ENCODE assay signal across 28 cellular contexts in genomic region chr6:93919365-93919764, GRCh38.
"Had no signal": no experiment of that assay in that cellular context is flagged by ENCODE, and none has a peak within 500 bp of the region (broad histone marks: within the 10 kb centered on the region; RNA-seq: fewer than 3 reads in every experiment).

No MANE protein-coding gene starts in this region.

- H3K27ac ChIP-seq: ascending aorta, brain microvascular endothelial cell, coronary artery, esophagus muscularis mucosa, gastroesophageal sphincter had no signal

- DNase-seq: activated CD4-positive, alpha-beta memory T cell treated with anti-CD3 and anti-CD28 coated beads for 36 hours; activated CD4-positive, alpha-beta T cell treated with anti-CD3 and anti-CD28 coated beads for 36 hours; activated CD4-positive, alpha-beta T cell treated with anti-CD3 and anti-CD28 coated beads, Interleukin-2, amount 10 ng/mL, durations not matched to agents 24 days and 14 days; activated CD4-positive, CD25-positive, alpha-beta regulatory T cell; activated CD4-positive, CD25-positive, alpha-beta regulatory T cell treated with anti-CD3 and anti-CD28 coated beads, Interleukin-2, amount 50 U/mL, for 72 hours; activated CD8-positive, alpha-beta memory T cell treated with anti-CD3 and anti-CD28 coated beads, Interleukin-2, amount 50 U/mL, for 48 hours; activated CD8-positive, alpha-beta T cell treated with anti-CD3 and anti-CD28 coated beads, Interleukin-2, amount 10 ng/mL, durations not matched to agents 7 days and 5 days; activated gamma-delta T cell; activated naive CD4-positive, alpha-beta T cell; activated naive CD4-positive, alpha-beta T cell treated with anti-CD3 and anti-CD28 coated beads, Interleukin-2, amount 10 ng/mL, durations not matched to agents 7 days and 5 days; activated naive CD8-positive, alpha-beta T cell treated with anti-CD3 and anti-CD28 coated beads, Interleukin-2, amount 10 ng/mL, durations not matched to agents 7 days and 5 days; activated T-cell treated with anti-CD3 and anti-CD28 coated beads for 4 hours; activated T-cell treated with anti-CD3 and anti-CD28 coated beads, Interleukin-2, amount 50 U/mL, for 24 hours; activated T-cell treated with anti-CD3 and anti-CD28 coated beads, Interleukin-2, amount 50 U/mL, for 72 hours; brain microvascular endothelial cell; effector CD4-positive, alpha-beta T cell; effector memory CD8-positive, alpha-beta T cell; erythroblast; foreskin melanocyte; SW 1271; T-cell; T1000 had no signal

- ATAC-seq: activated CD4-positive, alpha-beta T cell treated with anti-CD3 and anti-CD28 coated beads for 36 hours; activated CD8-positive, alpha-beta T cell treated with anti-CD3 and anti-CD28 coated beads, Interleukin-2, amount 10 ng/mL, durations not matched to agents 7 days and 5 days; activated naive CD4-positive, alpha-beta T cell treated with anti-CD3 and anti-CD28 coated beads, Interleukin-2, amount 50 U/mL, for 72 hours; activated T-cell treated with anti-CD3 and anti-CD28 coated beads, Interleukin-2, amount 50 U/mL, for 72 hours; effector memory CD8-positive, alpha-beta T cell; gastroesophageal sphincter; T-cell had no signal

- H3K36me3 ChIP-seq: ascending aorta, brain microvascular endothelial cell, esophagus muscularis mucosa, gastroesophageal sphincter had no signal

- FAIRE-seq: bronchial epithelial cell had no signal

- H3K4me1 ChIP-seq: ascending aorta, esophagus muscularis mucosa, gastroesophageal sphincter had no signal

- H3K4me3 ChIP-seq: ascending aorta, coronary artery, esophagus muscularis mucosa, gastroesophageal sphincter had no signal

- H3K27me3 ChIP-seq: ascending aorta, brain microvascular endothelial cell, esophagus muscularis mucosa, gastroesophageal sphincter had no signal

- H3K9me3 ChIP-seq: ascending aorta, gastroesophageal sphincter had no signal
